Comparison of ENCODE assay signal across 17 cellular contexts in the genomic region with DNA sequence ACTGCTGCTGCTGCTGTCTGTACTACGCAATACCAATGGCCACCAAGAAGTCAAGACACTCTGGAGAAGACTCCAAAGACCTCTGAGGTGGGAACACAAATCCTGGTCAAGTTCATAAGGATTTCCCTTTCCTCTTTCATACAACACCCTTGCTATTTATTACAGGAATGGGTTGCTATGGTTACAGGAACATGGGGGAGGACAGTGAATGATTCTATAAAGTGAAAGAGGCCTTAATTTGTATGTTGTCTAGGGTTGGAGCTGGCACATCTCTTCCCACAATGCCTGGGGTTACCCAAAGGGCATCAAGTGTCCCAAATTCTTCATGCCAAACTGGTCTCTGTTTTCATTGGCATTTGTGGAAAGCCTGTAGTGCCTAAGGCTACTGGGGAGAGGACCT.
"Had no signal": no experiment of that assay in that cellular context is flagged by ENCODE, and none has a peak within 500 bp of the region (broad histone marks: within the 10 kb centered on the region; RNA-seq: fewer than 3 reads in every experiment).

No MANE protein-coding gene starts in this region.

- H3K9me3 ChIP-seq: gastrocnemius medialis, pancreas had no signal

- H3K27me3 ChIP-seq: brain microvascular endothelial cell, gastrocnemius medialis, heart right ventricle, pancreas had no signal

- H3K4me1 ChIP-seq: gastrocnemius medialis, pancreas had no signal

- H3K36me3 ChIP-seq: brain microvascular endothelial cell, gastrocnemius medialis, heart right ventricle, pancreas had no signal

- H3K4me3 ChIP-seq: gastrocnemius medialis, heart right ventricle, pancreas had no signal

- H3K27ac ChIP-seq: brain microvascular endothelial cell, epithelial cell of prostate, gastrocnemius medialis, heart right ventricle, pancreas, VCaP had no signal

- DNase-seq: activated CD4-positive, alpha-beta memory T cell treated with anti-CD3 and anti-CD28 coated beads, Interleukin-2, amount 10 ng/mL, durations not matched to agents 7 days and 5 days; activated gamma-delta T cell; activated T-cell treated with anti-CD3 and anti-CD28 coated beads, Interleukin-2, amount 50 U/mL, for 72 hours; brain microvascular endothelial cell; cerebellar nuclear complex; effector memory CD8-positive, alpha-beta T cell; gastrocnemius medialis; heart right ventricle; left colon; naive thymus-derived CD8-positive, alpha-beta T cell; pancreas; retina; stimulated activated CD4-positive, alpha-beta T cell treated with anti-CD3 and anti-CD28 coated beads, Interleukin-12 subunit alpha, Interleukin-12 subunit beta, amount 100 ng/mL, for 4 hours; stimulated activated CD4-positive, alpha-beta T cell treated with anti-CD3 and anti-CD28 coated beads, Interleukin-2, amount 100 ng/mL, for 24 hours; T-helper 1 cell had no signal
